Comparison of ENCODE assay signal across 1 cellular context in the genomic region with DNA sequence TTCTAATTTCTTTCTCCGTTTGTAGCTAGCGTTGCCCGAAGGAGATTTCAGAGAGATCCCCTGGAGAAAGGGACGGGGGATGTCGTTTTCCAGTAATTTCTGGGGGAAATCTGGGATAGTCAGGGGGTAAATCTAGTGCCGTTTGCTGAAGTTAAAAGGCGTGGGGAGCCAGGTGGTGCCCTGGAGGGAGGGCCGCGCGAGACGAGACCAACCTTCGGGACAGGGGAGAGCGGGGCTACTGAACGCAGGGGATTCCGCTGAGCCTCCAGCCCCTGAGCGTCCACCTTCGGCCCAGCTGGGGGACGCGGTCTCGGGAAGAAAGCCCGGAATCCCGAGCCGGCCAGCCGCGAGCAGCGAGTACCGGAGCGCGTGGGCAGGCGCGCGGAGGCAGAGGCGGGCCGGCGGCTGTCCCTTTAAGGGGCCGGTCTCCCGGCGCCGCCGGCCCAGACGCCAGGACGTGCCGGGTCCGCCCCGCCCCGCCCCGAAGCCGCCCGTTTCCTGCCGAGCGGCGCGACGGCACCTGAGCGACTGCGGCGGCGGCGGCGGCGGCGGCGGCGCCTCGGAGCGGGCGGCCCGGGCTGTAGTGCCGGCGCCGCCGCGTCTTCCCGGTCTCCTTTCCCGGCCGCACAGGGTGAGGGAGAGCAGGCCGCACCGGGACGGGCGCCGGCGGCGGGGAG.
A peak's percentile ranks its signal among the peaks of the same experiment; 100 is the strongest.
TF ChIP-seq lines count a peak whose summit lies in the region.

Gene KTN1 (plus strand): TSS at position 484 of the 677 bp plus-strand sequence. CDS start 31,842 bp downstream, outside the sequence.

TF ChIP-seq in HepG2, 621 proteins besides CTCF, POLR2A, EP300 and RAD21 (continued from another document and continues in another):
- TF ChIP-seq, protein P1, sequence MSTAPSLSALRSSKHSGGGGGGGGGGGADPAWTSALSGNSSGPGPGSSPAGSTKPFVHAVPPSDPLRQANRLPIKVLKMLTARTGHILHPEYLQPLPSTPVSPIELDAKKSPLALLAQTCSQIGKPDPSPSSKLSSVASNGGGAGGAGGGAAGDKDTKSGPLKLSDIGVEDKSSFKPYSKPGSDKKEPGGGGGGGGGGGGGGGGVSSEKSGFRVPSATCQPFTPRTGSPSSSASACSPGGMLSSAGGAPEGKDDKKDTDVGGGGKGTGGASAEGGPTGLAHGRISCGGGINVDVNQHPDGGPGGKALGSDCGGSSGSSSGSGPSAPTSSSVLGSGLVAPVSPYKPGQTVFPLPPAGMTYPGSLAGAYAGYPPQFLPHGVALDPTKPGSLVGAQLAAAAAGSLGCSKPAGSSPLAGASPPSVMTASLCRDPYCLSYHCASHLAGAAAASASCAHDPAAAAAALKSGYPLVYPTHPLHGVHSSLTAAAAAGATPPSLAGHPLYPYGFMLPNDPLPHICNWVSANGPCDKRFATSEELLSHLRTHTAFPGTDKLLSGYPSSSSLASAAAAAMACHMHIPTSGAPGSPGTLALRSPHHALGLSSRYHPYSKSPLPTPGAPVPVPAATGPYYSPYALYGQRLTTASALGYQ (CRISPR knock-in tag; IDR thresholded peaks at IDR 0.05): peak; percentile 40; the same call in 1 of the 2 replicates
- no peak for TF ChIP-seq ZSCAN29 (CRISPR knock-in tag; conservative IDR thresholded peaks at IDR 0.05)
- TF ChIP-seq MATR3 (CRISPR knock-in tag; IDR thresholded peaks at IDR 0.05): no peak
- no peak for TF ChIP-seq ZZZ3 (CRISPR knock-in tag; IDR thresholded peaks at IDR 0.05; ENCODE audit: borderline replicate concordance)
- TF ChIP-seq, protein P2, sequence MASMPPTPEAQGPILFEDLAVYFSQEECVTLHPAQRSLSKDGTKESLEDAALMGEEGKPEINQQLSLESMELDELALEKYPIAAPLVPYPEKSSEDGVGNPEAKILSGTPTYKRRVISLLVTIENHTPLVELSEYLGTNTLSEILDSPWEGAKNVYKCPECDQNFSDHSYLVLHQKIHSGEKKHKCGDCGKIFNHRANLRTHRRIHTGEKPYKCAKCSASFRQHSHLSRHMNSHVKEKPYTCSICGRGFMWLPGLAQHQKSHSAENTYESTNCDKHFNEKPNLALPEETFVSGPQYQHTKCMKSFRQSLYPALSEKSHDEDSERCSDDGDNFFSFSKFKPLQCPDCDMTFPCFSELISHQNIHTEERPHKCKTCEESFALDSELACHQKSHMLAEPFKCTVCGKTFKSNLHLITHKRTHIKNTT (CRISPR knock-in tag; IDR thresholded peaks at IDR 0.05): no peak
- TF ChIP-seq TEF (CRISPR knock-in tag; IDR thresholded peaks at IDR 0.05): no peak
- no peak for TF ChIP-seq SMAD1 (CRISPR knock-in tag; IDR thresholded peaks at IDR 0.05; ENCODE audit: borderline replicate concordance, low read depth)
- no peak for TF ChIP-seq ZFP1 (CRISPR knock-in tag; IDR thresholded peaks at IDR 0.05)
- TF ChIP-seq, protein P3, sequence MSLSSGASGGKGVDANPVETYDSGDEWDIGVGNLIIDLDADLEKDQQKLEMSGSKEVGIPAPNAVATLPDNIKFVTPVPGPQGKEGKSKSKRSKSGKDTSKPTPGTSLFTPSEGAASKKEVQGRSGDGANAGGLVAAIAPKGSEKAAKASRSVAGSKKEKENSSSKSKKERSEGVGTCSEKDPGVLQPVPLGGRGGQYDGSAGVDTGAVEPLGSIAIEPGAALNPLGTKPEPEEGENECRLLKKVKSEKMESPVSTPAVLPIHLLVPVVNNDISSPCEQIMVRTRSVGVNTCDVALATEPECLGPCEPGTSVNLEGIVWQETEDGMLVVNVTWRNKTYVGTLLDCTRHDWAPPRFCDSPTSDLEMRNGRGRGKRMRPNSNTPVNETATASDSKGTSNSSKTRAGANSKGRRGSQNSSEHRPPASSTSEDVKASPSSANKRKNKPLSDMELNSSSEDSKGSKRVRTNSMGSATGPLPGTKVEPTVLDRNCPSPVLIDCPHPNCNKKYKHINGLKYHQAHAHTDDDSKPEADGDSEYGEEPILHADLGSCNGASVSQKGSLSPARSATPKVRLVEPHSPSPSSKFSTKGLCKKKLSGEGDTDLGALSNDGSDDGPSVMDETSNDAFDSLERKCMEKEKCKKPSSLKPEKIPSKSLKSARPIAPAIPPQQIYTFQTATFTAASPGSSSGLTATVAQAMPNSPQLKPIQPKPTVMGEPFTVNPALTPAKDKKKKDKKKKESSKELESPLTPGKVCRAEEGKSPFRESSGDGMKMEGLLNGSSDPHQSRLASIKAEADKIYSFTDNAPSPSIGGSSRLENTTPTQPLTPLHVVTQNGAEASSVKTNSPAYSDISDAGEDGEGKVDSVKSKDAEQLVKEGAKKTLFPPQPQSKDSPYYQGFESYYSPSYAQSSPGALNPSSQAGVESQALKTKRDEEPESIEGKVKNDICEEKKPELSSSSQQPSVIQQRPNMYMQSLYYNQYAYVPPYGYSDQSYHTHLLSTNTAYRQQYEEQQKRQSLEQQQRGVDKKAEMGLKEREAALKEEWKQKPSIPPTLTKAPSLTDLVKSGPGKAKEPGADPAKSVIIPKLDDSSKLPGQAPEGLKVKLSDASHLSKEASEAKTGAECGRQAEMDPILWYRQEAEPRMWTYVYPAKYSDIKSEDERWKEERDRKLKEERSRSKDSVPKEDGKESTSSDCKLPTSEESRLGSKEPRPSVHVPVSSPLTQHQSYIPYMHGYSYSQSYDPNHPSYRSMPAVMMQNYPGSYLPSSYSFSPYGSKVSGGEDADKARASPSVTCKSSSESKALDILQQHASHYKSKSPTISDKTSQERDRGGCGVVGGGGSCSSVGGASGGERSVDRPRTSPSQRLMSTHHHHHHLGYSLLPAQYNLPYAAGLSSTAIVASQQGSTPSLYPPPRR (CRISPR knock-in tag; IDR thresholded peaks at IDR 0.05; ENCODE audit: borderline replicate concordance): no peak
- no peak for TF ChIP-seq ZBTB37 (CRISPR knock-in tag; IDR thresholded peaks at IDR 0.05)
- no peak for TF ChIP-seq PBX3 (CRISPR knock-in tag; IDR thresholded peaks at IDR 0.05; ENCODE audit: borderline replicate concordance)
- TF ChIP-seq KLF16 (CRISPR knock-in tag; IDR thresholded peaks at IDR 0.05): 0 out of 4 replicates have a peak, but pooled peaks of 1 of the 2 experiments have one; percentile 19
- TF ChIP-seq, protein P4, sequence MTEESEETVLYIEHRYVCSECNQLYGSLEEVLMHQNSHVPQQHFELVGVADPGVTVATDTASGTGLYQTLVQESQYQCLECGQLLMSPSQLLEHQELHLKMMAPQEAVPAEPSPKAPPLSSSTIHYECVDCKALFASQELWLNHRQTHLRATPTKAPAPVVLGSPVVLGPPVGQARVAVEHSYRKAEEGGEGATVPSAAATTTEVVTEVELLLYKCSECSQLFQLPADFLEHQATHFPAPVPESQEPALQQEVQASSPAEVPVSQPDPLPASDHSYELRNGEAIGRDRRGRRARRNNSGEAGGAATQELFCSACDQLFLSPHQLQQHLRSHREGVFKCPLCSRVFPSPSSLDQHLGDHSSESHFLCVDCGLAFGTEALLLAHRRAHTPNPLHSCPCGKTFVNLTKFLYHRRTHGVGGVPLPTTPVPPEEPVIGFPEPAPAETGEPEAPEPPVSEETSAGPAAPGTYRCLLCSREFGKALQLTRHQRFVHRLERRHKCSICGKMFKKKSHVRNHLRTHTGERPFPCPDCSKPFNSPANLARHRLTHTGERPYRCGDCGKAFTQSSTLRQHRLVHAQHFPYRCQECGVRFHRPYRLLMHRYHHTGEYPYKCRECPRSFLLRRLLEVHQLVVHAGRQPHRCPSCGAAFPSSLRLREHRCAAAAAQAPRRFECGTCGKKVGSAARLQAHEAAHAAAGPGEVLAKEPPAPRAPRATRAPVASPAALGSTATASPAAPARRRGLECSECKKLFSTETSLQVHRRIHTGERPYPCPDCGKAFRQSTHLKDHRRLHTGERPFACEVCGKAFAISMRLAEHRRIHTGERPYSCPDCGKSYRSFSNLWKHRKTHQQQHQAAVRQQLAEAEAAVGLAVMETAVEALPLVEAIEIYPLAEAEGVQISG (CRISPR knock-in tag; IDR thresholded peaks at IDR 0.05): peak; percentile 56; the same call in 1 of the 2 replicates
- TF ChIP-seq, protein P5, sequence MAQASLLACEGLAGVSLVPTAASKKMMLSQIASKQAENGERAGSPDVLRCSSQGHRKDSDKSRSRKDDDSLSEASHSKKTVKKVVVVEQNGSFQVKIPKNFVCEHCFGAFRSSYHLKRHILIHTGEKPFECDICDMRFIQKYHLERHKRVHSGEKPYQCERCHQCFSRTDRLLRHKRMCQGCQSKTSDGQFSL (CRISPR knock-in tag; IDR thresholded peaks at IDR 0.05): no peak
- TF ChIP-seq, protein P6, sequence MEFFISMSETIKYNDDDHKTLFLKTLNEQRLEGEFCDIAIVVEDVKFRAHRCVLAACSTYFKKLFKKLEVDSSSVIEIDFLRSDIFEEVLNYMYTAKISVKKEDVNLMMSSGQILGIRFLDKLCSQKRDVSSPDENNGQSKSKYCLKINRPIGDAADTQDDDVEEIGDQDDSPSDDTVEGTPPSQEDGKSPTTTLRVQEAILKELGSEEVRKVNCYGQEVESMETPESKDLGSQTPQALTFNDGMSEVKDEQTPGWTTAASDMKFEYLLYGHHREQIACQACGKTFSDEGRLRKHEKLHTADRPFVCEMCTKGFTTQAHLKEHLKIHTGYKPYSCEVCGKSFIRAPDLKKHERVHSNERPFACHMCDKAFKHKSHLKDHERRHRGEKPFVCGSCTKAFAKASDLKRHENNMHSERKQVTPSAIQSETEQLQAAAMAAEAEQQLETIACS (CRISPR knock-in tag; IDR thresholded peaks at IDR 0.05): peak; percentile 28; the same call in 1 of the 2 replicates
- TF ChIP-seq CEBPZ (IDR thresholded peaks at IDR 0.05; ENCODE audit: low read length): no peak
- no peak for TF ChIP-seq IRF2 (CRISPR knock-in tag; IDR thresholded peaks at IDR 0.05)
- TF ChIP-seq STAT5B (CRISPR knock-in tag; IDR thresholded peaks at IDR 0.05): no peak
- no peak for TF ChIP-seq CBX1 (IDR thresholded peaks at IDR 0.05; ENCODE audit: low read depth)
- no peak for TF ChIP-seq MIER3 (CRISPR knock-in tag; IDR thresholded peaks at IDR 0.05; ENCODE audit: borderline replicate concordance)
- no peak for TF ChIP-seq ZBTB1 (CRISPR knock-in tag; IDR thresholded peaks at IDR 0.05; ENCODE audit: borderline replicate concordance)
- TF ChIP-seq TMF1 (CRISPR knock-in tag; IDR thresholded peaks at IDR 0.05; ENCODE audit: low read depth): peak; percentile 64; the same call in 1 of the 2 replicates
- no peak for TF ChIP-seq RFX5 (IDR thresholded peaks at IDR 0.05; ENCODE audit: low read depth, low read length)
- peak; percentile 31; the same call in 1 of the 2 replicates for TF ChIP-seq KDM3A (CRISPR knock-in tag; IDR thresholded peaks at IDR 0.05; ENCODE audit: low read depth)
- TF ChIP-seq NFYC (CRISPR knock-in tag; IDR thresholded peaks at IDR 0.05): no peak
- TF ChIP-seq DR1 (CRISPR knock-in tag; IDR thresholded peaks at IDR 0.05): no peak
- no peak for TF ChIP-seq ZNF652 (CRISPR knock-in tag; IDR thresholded peaks at IDR 0.05; ENCODE audit: borderline replicate concordance, low read depth)
- TF ChIP-seq ZFP91 (CRISPR knock-in tag; IDR thresholded peaks at IDR 0.05; ENCODE audit: borderline replicate concordance): peak; percentile 99
- 0 out of 2 replicates have a peak, but pooled peaks have one; percentile 18 for TF ChIP-seq MEIS1 (CRISPR knock-in tag; IDR thresholded peaks at IDR 0.05; ENCODE audit: borderline replicate concordance)
- no peak for TF ChIP-seq KDM5A (IDR thresholded peaks at IDR 0.05; ENCODE audit: borderline replicate concordance, low read length)
